In the genomic region with DNA sequence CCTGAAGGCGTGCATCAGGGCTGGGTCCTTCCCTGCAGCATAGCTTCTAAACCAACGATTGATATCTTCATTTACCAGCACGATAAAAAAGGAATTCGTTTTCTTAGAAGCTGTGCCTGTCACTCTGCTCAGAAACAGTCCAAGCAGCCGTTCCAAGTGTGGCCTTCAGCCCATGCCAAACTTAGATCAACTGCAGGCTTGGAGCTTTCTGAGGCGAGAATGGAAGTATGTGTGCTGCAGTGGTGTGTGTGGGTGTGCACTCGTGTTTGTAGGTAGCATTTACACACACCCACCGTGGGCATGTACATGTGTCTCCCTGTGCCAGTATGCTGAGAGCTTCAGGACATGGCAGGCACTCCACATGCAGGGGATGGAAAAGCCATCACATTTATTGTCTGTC, we compare ENCODE assay signal across 14 cellular contexts.
DNase-seq lines count a peak whose midpoint lies in the region; ATAC-seq, FAIRE-seq and TF ChIP-seq lines count a peak whose summit lies in the region.
"Had no signal": no experiment of that assay in that cellular context is flagged by ENCODE, and none has a peak within 500 bp of the region (broad histone marks: within the 10 kb centered on the region; RNA-seq: fewer than 3 reads in every experiment).

No MANE protein-coding gene starts in this region.

- no peaks in the 10 kb centered on the region for H3F3A ChIP-seq in smooth muscle cell (ENCODE audit: low read depth)

- WGBS in smooth muscle cell (ENCODE audit: low lambda C conversion rate), result 59% methylated on average over 8 of the region's 8 CpGs

- H3K27ac ChIP-seq in HEK293 (ENCODE audit: extremely low read depth, low read depth, low read length) (no peak overlapping the region), astrocyte (ENCODE audit: low read depth, low read length) (no peak overlapping the region), smooth muscle cell (ENCODE audit: low read depth) (no peak overlapping the region)
- H3K27ac ChIP-seq: epithelial cell of prostate, parathyroid adenoma, SJSA1 had no signal

- H3K9ac ChIP-seq in astrocyte (ENCODE audit: low read length) (no peak overlapping the region), smooth muscle cell (ENCODE audit: low read depth) (no peak overlapping the region)
- H3K9ac ChIP-seq: parathyroid adenoma had no signal

- ATAC-seq in omental fat pad (ENCODE audit: low FRiP score), result no peak

- peaks cover 6% of the 10 kb centered on the region; the same call in 1 of the 2 replicates for H3K4me1 ChIP-seq in HEK293 (ENCODE audit: control insufficient read depth, insufficient read depth, low read length)
- peaks cover 8% of the 10 kb centered on the region for H3K4me1 ChIP-seq in astrocyte (ENCODE audit: insufficient read depth, low read length)
- peaks cover 13% of the 10 kb centered on the region for H3K4me1 ChIP-seq in smooth muscle cell (ENCODE audit: low read depth)
- H3K4me1 ChIP-seq: parathyroid adenoma had no signal

- peak overlapping the region; percentile 18 for H2AFZ ChIP-seq in astrocyte (ENCODE audit: low read depth, low read length)
- peak overlapping the region; percentile 72 for H2AFZ ChIP-seq in smooth muscle cell (ENCODE audit: low read depth)
- H2AFZ ChIP-seq: parathyroid adenoma had no signal

- no peaks in the 10 kb centered on the region for H3K9me3 Mint-ChIP-seq in astrocyte (ENCODE audit: unreplicated experiment)
- H3K9me3 Mint-ChIP-seq in activated naive CD8-positive, alpha-beta T cell treated with anti-CD3 and anti-CD28 coated beads for 36 hours, result no peaks in the 10 kb centered on the region
- H3K9me3 Mint-ChIP-seq: activated CD8-positive, alpha-beta T cell treated with anti-CD3 and anti-CD28 coated beads for 36 hours had no signal

- no peak overlapping the region for H3K4me3 ChIP-seq in HEK293 (ENCODE audit: low read depth, low read length)
- H3K4me3 ChIP-seq in astrocyte (ENCODE audit: insufficient read depth, low read depth, low read length), result no peak overlapping the region
- H3K4me3 ChIP-seq in smooth muscle cell, result no peak overlapping the region
- H3K4me3 ChIP-seq: SJSA1 had no signal

- no peak for FAIRE-seq in astrocyte (lab: Jason Lieb, UNC)

- TF ChIP-seq CTCF in HEK293 (tag by site-specific recombination; IDR thresholded peaks at IDR 0.05) (no peak), astrocyte (IDR thresholded peaks at IDR 0.05; ENCODE audit: insufficient read depth, low read depth, low read length) (no peak), smooth muscle cell (IDR thresholded peaks at IDR 0.05; ENCODE audit: borderline replicate concordance, insufficient read depth, poor library complexity, severe bottlenecking) (no peak), omental fat pad (IDR thresholded peaks at IDR 0.05) (no peak)

- H3K36me3 Mint-ChIP-seq in astrocyte (ENCODE audit: low read depth, unreplicated experiment), result no peaks in the 10 kb centered on the region
- H3K36me3 Mint-ChIP-seq in activated naive CD8-positive, alpha-beta T cell treated with anti-CD3 and anti-CD28 coated beads for 36 hours, result peaks cover 2% of the 10 kb centered on the region

- POLR2A ChIA-PET in HEK293 (lab: Yijun Ruan, JAX), result no interaction called here

- H3K4me1 Mint-ChIP-seq in astrocyte (ENCODE audit: low read depth, unreplicated experiment), result peaks cover 13% of the 10 kb centered on the region
- peaks cover 17% of the 10 kb centered on the region for H3K4me1 Mint-ChIP-seq in activated naive CD8-positive, alpha-beta T cell treated with anti-CD3 and anti-CD28 coated beads for 36 hours

- CTCF ChIA-PET in HEK293 (lab: Yijun Ruan, JAX), result interaction anchor here (0.7 to 2.9 kb wide), 5 partner anchors 17 to 924 kb away, joined by 3 to 16 read pairs (median 3); no protein-coding TSS in a partner anchor

- H4K20me1 ChIP-seq in astrocyte (ENCODE audit: insufficient read depth, low read length), result no peaks in the 10 kb centered on the region
- no peaks in the 10 kb centered on the region for H4K20me1 ChIP-seq in smooth muscle cell (ENCODE audit: low read depth)

- H3K27ac Mint-ChIP-seq in astrocyte (ENCODE audit: unreplicated experiment), result no peak overlapping the region
- no peak overlapping the region for H3K27ac Mint-ChIP-seq in activated naive CD8-positive, alpha-beta T cell treated with anti-CD3 and anti-CD28 coated beads for 36 hours
- H3K27ac Mint-ChIP-seq: activated CD8-positive, alpha-beta T cell treated with anti-CD3 and anti-CD28 coated beads for 36 hours had no signal

- H3K36me3 ChIP-seq in HEK293 (ENCODE audit: control insufficient read depth in 2 of 2, insufficient read depth in 1 of 2, low read length in 2 of 2), result no peaks in the 10 kb centered on the region
- H3K36me3 ChIP-seq in astrocyte (ENCODE audit: insufficient read depth, low read length), result no peaks in the 10 kb centered on the region
- H3K36me3 ChIP-seq in smooth muscle cell (ENCODE audit: low read depth), result no peaks in the 10 kb centered on the region
- H3K36me3 ChIP-seq: SJSA1 had no signal

- H3K79me2 ChIP-seq in astrocyte (ENCODE audit: insufficient read depth, low read length) (no peaks in the 10 kb centered on the region), smooth muscle cell (ENCODE audit: low read depth) (no peaks in the 10 kb centered on the region)
- H3K79me2 ChIP-seq: parathyroid adenoma had no signal

- H3K27me3 ChIP-seq in astrocyte (ENCODE audit: insufficient read depth, low read length), result peaks cover 15% of the 10 kb centered on the region
- H3K27me3 ChIP-seq in smooth muscle cell (ENCODE audit: low read depth), result peaks cover 18% of the 10 kb centered on the region
- H3K27me3 ChIP-seq: SJSA1 had no signal

- DNase-seq in astrocyte (ENCODE audit: low read depth) (peak; percentile 9), inferior parietal cortex (ENCODE audit: extremely low spot score) (peak; percentile 47), smooth muscle cell (lab: John Stamatoyannopoulos, UW; ENCODE audit: unreplicated experiment) (no peak), dermis blood vessel endothelial cell (no peak), omental fat pad (ENCODE audit: low spot score) (no peak), kidney tubule cell (ENCODE audit: low spot score) (no peak)
- DNase-seq in activated naive CD8-positive, alpha-beta T cell treated with anti-CD3 and anti-CD28 coated beads for 36 hours, result no peak
- DNase-seq: DMS53, NCI-H1092 treated with DMSO at 0.1 percent for 48 hours had no signal

- no peak overlapping the region for H3K4me3 Mint-ChIP-seq in astrocyte (ENCODE audit: unreplicated experiment)
- H3K4me3 Mint-ChIP-seq in activated naive CD8-positive, alpha-beta T cell treated with anti-CD3 and anti-CD28 coated beads for 36 hours, result no peak overlapping the region
- H3K4me3 Mint-ChIP-seq: activated CD8-positive, alpha-beta T cell treated with anti-CD3 and anti-CD28 coated beads for 36 hours had no signal

- peaks cover 18% of the 10 kb centered on the region for H3K27me3 Mint-ChIP-seq in astrocyte (ENCODE audit: low read depth, unreplicated experiment)
- H3K27me3 Mint-ChIP-seq in activated naive CD8-positive, alpha-beta T cell treated with anti-CD3 and anti-CD28 coated beads for 36 hours, result peaks cover 14% of the 10 kb centered on the region

- H3K9me3 ChIP-seq in HEK293 (ENCODE audit: control insufficient read depth, insufficient read depth, low read depth, low read length) (no peaks in the 10 kb centered on the region), astrocyte (ENCODE audit: insufficient read depth, low read depth, low read length) (no peaks in the 10 kb centered on the region), smooth muscle cell (replicated peaks; ENCODE audit: low read depth) (no peaks in the 10 kb centered on the region)

- peak overlapping the region; percentile 55 for H3K4me2 ChIP-seq in astrocyte (ENCODE audit: low read length)
- peak overlapping the region; percentile 56 for H3K4me2 ChIP-seq in smooth muscle cell

TF ChIP-seq in HEK293, 187 proteins besides CTCF, POLR2A, EP300 and RAD21 (continues in another document):
- TF ChIP-seq ZNF488 (tag by site-specific recombination; IDR thresholded peaks at IDR 0.05), result no peak
- TF ChIP-seq ZFHX2 (tag by site-specific recombination; conservative IDR thresholded peaks at IDR 0.05), result peak; percentile 70
- TF ChIP-seq ZNF26 (tag by site-specific recombination; IDR thresholded peaks at IDR 0.05), result no peak
- TF ChIP-seq, protein P1, sequence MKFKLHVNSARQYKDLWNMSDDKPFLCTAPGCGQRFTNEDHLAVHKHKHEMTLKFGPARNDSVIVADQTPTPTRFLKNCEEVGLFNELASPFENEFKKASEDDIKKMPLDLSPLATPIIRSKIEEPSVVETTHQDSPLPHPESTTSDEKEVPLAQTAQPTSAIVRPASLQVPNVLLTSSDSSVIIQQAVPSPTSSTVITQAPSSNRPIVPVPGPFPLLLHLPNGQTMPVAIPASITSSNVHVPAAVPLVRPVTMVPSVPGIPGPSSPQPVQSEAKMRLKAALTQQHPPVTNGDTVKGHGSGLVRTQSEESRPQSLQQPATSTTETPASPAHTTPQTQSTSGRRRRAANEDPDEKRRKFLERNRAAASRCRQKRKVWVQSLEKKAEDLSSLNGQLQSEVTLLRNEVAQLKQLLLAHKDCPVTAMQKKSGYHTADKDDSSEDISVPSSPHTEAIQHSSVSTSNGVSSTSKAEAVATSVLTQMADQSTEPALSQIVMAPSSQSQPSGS (tag by site-specific recombination; IDR thresholded peaks at IDR 0.05; ENCODE audit: low read depth), result no peak
- TF ChIP-seq ZNF514 (tag by site-specific recombination; IDR thresholded peaks at IDR 0.05), result no peak
- TF ChIP-seq ZNF133 (tag by site-specific recombination; IDR thresholded peaks at IDR 0.05), result no peak
- no peak for TF ChIP-seq ZNF433 (tag by site-specific recombination; IDR thresholded peaks at IDR 0.05; ENCODE audit: low read depth)
- TF ChIP-seq FEZF1 (tag by site-specific recombination; IDR thresholded peaks at IDR 0.05), result no peak
- peak; percentile 51; the same call in 1 of the 2 replicates for TF ChIP-seq EGR2 (tag by site-specific recombination; IDR thresholded peaks at IDR 0.05; ENCODE audit: low read depth)

Comparison
In these comparisons a context has a peak if more than half of its experiments do, and no peak if none do; other contexts are left out.
1. DNase-seq: peak in astrocyte (single experiment) and inferior parietal cortex (single experiment); none in smooth muscle cell (single experiment), dermis blood vessel endothelial cell (single experiment), activated naive CD8-positive, alpha-beta T cell treated with anti-CD3 and anti-CD28 coated beads for 36 hours (single experiment), omental fat pad (single experiment) and kidney tubule cell (single experiment).